ENCODE assay signal across 1 cellular context in genomic region chr9:100070642-100071041, GRCh38.
TF ChIP-seq lines count a peak whose summit lies in the region.

No MANE protein-coding gene starts in this region.

TF ChIP-seq in endothelial cell of umbilical vein, 7 proteins besides CTCF, POLR2A, EP300 and RAD21 (continued from another document):
- no peak for TF ChIP-seq GATA2 (IDR thresholded peaks at IDR 0.05; ENCODE audit: insufficient read depth, insufficient read length, low read depth, low read length)
